Comparison of ENCODE assay signal across 18 cellular contexts in genomic region chr2:25867389-25868003, GRCh38.
"Had no signal": no experiment of that assay in that cellular context is flagged by ENCODE, and none has a peak within 500 bp of the region (broad histone marks: within the 10 kb centered on the region; RNA-seq: fewer than 3 reads in every experiment).

No MANE protein-coding gene starts in this region.

- H3K4me3 Mint-ChIP-seq: type B pancreatic cell had no signal

- H3K9me3 Mint-ChIP-seq: naive thymus-derived CD8-positive, alpha-beta T cell; type B pancreatic cell had no signal

- H3K9me3 ChIP-seq: colonic mucosa, neutrophil, suprapubic skin, thyroid gland had no signal

- FAIRE-seq: islet of Langerhans, small intestine, urothelium cell line had no signal

- H2AFZ ChIP-seq: hepatocyte had no signal

- DNase-seq: colonic mucosa; effector CD4-positive, alpha-beta T cell; foreskin melanocyte; head of caudate nucleus; kidney glomerular epithelial cell; mesendoderm; naive thymus-derived CD8-positive, alpha-beta T cell; posterior cingulate gyrus; small intestine; stimulated activated CD4-positive, alpha-beta T cell treated with anti-CD3 and anti-CD28 coated beads, Interleukin-12 subunit alpha, Interleukin-12 subunit beta, amount 100 ng/mL, for 4 hours; stimulated activated naive CD8-positive, alpha-beta T cell treated with anti-CD3 and anti-CD28 coated beads, Interleukin-15, Interleukin-2, amounts not matched to agents 100 U/mL and 50 U/mL, for 24 hours; thyroid gland had no signal

- H3K4me3 ChIP-seq: colonic mucosa, hepatocyte, suprapubic skin, thyroid gland had no signal

- H3K27ac ChIP-seq: colonic mucosa, hepatocyte, neutrophil, suprapubic skin, thyroid gland had no signal

- H3K27me3 Mint-ChIP-seq: naive thymus-derived CD8-positive, alpha-beta T cell; type B pancreatic cell had no signal

- ATAC-seq: naive thymus-derived CD8-positive, alpha-beta T cell; stimulated activated naive CD8-positive, alpha-beta T cell treated with anti-CD3 and anti-CD28 coated beads, Interleukin-15, Interleukin-2, amounts not matched to agents 100 U/mL and 50 U/mL, for 24 hours had no signal

- H3K36me3 ChIP-seq: colonic mucosa, thyroid gland had no signal

- H3K4me2 ChIP-seq: hepatocyte had no signal

- H3K27ac Mint-ChIP-seq: type B pancreatic cell had no signal

- H3K4me1 ChIP-seq: colonic mucosa, suprapubic skin had no signal

- H3K27me3 ChIP-seq: colonic mucosa, hepatocyte, neutrophil, suprapubic skin, thyroid gland had no signal
